Comparison of ENCODE assay signal across 22 cellular contexts in the genomic region with DNA sequence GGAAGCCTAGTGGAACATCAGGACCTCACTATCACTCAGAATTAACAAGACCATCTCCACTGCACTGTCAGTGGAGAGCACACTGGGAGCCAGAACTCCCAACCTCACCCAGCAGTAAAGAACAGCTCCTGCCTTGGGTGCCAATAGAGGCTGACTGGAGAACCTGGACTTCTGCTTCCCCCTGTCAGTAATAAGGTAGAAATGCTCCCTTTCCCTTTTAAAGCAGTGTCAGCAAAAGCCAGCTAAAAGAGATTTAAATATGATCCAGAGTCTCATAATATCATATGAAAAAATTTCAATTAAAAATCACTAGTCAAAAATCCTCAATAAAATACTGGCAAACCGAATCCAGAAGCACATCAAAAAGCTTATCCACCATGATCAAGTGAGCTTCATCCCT.
"Had no signal": no experiment of that assay in that cellular context is flagged by ENCODE, and none has a peak within 500 bp of the region (broad histone marks: within the 10 kb centered on the region; RNA-seq: fewer than 3 reads in every experiment).

No MANE protein-coding gene starts in this region.

- H3K4me3 ChIP-seq: colonic mucosa, gastroesophageal sphincter, heart left ventricle, hepatocyte, prostate gland, right atrium auricular region, skin epidermis, spleen, thoracic aorta, tibial nerve, upper lobe of left lung had no signal

- FAIRE-seq: endothelial cell of umbilical vein, kidney, urothelium cell line had no signal

- DNase-seq: colonic mucosa; effector CD8-positive, alpha-beta T cell; foreskin fibroblast; heart left ventricle; kidney; mesendoderm; naive thymus-derived CD8-positive, alpha-beta T cell; nephron progenitor cell; nucleus accumbens; spleen; stimulated activated naive B cell treated with anti-CD40 and anti-IgM and Interleukin-4, amounts not matched to agents 10 μg/mL and 1 μg/mL and 100 μg/mL, for 72 hours; upper lobe of left lung had no signal

- H3K27ac ChIP-seq: colonic mucosa, gastroesophageal sphincter, heart left ventricle, hepatocyte, prostate gland, right atrium auricular region, skin epidermis, spleen, thoracic aorta, tibial nerve, upper lobe of left lung had no signal

- H2AFZ ChIP-seq: hepatocyte had no signal

- H3K27me3 ChIP-seq: colonic mucosa, gastroesophageal sphincter, hepatocyte, right atrium auricular region, spleen, tibial nerve, upper lobe of left lung had no signal

- H3K36me3 ChIP-seq: colonic mucosa, gastroesophageal sphincter, heart left ventricle, prostate gland, right atrium auricular region, spleen, thoracic aorta, tibial nerve, upper lobe of left lung had no signal

- H3K4me1 ChIP-seq: colonic mucosa, gastroesophageal sphincter, heart left ventricle, prostate gland, right atrium auricular region, spleen, tibial nerve, upper lobe of left lung had no signal

- ATAC-seq: gastroesophageal sphincter; heart left ventricle; left lobe of liver; naive thymus-derived CD8-positive, alpha-beta T cell; stimulated activated naive B cell treated with anti-CD40 and anti-IgM and Interleukin-4, amounts not matched to agents 10 μg/mL and 1 μg/mL and 100 μg/mL, for 72 hours had no signal

- H3K9me3 ChIP-seq: colonic mucosa, prostate gland had no signal

- H3K4me2 ChIP-seq: hepatocyte had no signal

- H3K79me2 ChIP-seq: hepatocyte had no signal
